ENCODE assay signal across 26 cellular contexts in the genomic region with DNA sequence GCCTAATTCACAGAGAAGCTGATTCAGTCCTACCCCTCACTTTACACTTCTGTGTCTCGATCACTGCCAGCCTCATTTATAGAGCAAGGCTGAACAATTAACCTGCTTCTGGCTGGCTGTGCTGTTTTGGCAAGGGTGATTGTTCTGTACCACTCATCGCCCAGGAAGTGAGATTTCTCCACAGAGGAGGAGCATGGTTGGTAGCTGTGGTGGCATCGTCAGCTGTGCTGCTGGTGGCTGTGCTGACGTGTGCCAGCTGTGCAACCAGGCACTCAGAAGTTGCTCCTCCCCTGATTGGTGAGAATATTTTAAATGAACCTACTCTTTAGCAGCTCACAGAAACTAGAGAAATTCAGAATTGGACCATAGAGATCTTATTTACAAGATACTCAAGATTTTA.
DNase-seq lines count a peak whose midpoint lies in the region; ATAC-seq and TF ChIP-seq lines count a peak whose summit lies in the region.
"Had no signal": no experiment of that assay in that cellular context is flagged by ENCODE, and none has a peak within 500 bp of the region (broad histone marks: within the 10 kb centered on the region; RNA-seq: fewer than 3 reads in every experiment).

No MANE protein-coding gene starts in this region.

- intact Hi-C loops in CD8-positive, alpha-beta T cell (cut with DNase I, micrococcal nuclease), result no loop called here

- H3K27ac ChIP-seq in CD8-positive, alpha-beta T cell (ENCODE audit: low read depth, low read length), result no peak overlapping the region
- H3K27ac ChIP-seq: colonic mucosa, esophagus muscularis mucosa, ovary, PC-9 had no signal

- no peaks in the 10 kb centered on the region for H3K4me1 ChIP-seq in CD8-positive, alpha-beta T cell (ENCODE audit: insufficient read depth, low read length)
- H3K4me1 ChIP-seq: colonic mucosa, esophagus muscularis mucosa had no signal

- H3K27me3 Mint-ChIP-seq in CD8-positive, alpha-beta T cell (ENCODE audit: low read depth), result peaks cover 2% of the 10 kb centered on the region
- H3K27me3 Mint-ChIP-seq: effector memory CD8-positive, alpha-beta T cell; type B pancreatic cell had no signal

- no peaks in the 10 kb centered on the region for H3K9me3 Mint-ChIP-seq in CD8-positive, alpha-beta T cell
- H3K9me3 Mint-ChIP-seq: activated T-helper 1 cell treated with anti-CD3 and anti-CD28 coated beads, Interleukin-12 subunit alpha, Interleukin-12 subunit beta, Interleukin-2, Interleukin-4 antibody, amounts not matched to agents 30 ng/mL and 10 ng/mL and 1 ng/mL, durations not matched to agents 14 hours and 24 hours and 36 hours; effector memory CD8-positive, alpha-beta T cell; naive B cell; type B pancreatic cell had no signal

- H3K4me3 ChIP-seq in CD8-positive, alpha-beta T cell (ENCODE audit: low read depth, low read length), result no peak overlapping the region
- H3K4me3 ChIP-seq: colonic mucosa, esophagus muscularis mucosa, ovary, PC-9 had no signal

- H3K36me3 ChIP-seq in CD8-positive, alpha-beta T cell (ENCODE audit: insufficient read depth, low read length), result no peaks in the 10 kb centered on the region
- H3K36me3 ChIP-seq: colonic mucosa, esophagus muscularis mucosa, ovary had no signal

- no peaks in the 10 kb centered on the region for H3K27me3 ChIP-seq in CD8-positive, alpha-beta T cell (ENCODE audit: insufficient read depth, low read length)
- H3K27me3 ChIP-seq: colonic mucosa, esophagus muscularis mucosa, ovary had no signal

- peak; percentile 48 for ATAC-seq in CD8-positive, alpha-beta T cell
- ATAC-seq: effector memory CD8-positive, alpha-beta T cell; left lobe of liver had no signal

- no peaks in the 10 kb centered on the region for H3K4me1 Mint-ChIP-seq in CD8-positive, alpha-beta T cell (ENCODE audit: low read depth)
- H3K4me1 Mint-ChIP-seq: naive B cell had no signal

- POLR2A ChIA-PET in CD8-positive, alpha-beta T cell (lab: Charles Lee), result no interaction called here

- H3K27ac Mint-ChIP-seq in CD8-positive, alpha-beta T cell, result no peak overlapping the region
- H3K27ac Mint-ChIP-seq: activated T-helper 1 cell treated with anti-CD3 and anti-CD28 coated beads, Interleukin-12 subunit alpha, Interleukin-12 subunit beta, Interleukin-2, Interleukin-4 antibody, amounts not matched to agents 30 ng/mL and 10 ng/mL and 1 ng/mL, durations not matched to agents 14 hours and 24 hours and 36 hours; effector memory CD8-positive, alpha-beta T cell; naive B cell; type B pancreatic cell had no signal

- no peak overlapping the region for H3K4me3 Mint-ChIP-seq in CD8-positive, alpha-beta T cell
- H3K4me3 Mint-ChIP-seq: activated T-helper 1 cell treated with anti-CD3 and anti-CD28 coated beads, Interleukin-12 subunit alpha, Interleukin-12 subunit beta, Interleukin-2, Interleukin-4 antibody, amounts not matched to agents 30 ng/mL and 10 ng/mL and 1 ng/mL, durations not matched to agents 14 hours and 24 hours and 36 hours; effector memory CD8-positive, alpha-beta T cell; naive B cell; type B pancreatic cell had no signal

- TF ChIP-seq CTCF in CD8-positive, alpha-beta T cell (IDR thresholded peaks at IDR 0.05), result no peak

- DNase-seq in NCI-H82 (lab: John Stamatoyannopoulos, UW) (peak; percentile 38), NCI-H82 treated with DMSO at 0.1 percent for 48 hours (lab: John Stamatoyannopoulos, UW; ENCODE audit: unreplicated experiment) (no peak), NCI-H2029 treated with DMSO at 0.1 percent for 48 hours (lab: John Stamatoyannopoulos, UW) (peak; percentile 2), occipital lobe (lab: John Stamatoyannopoulos, UW) (peak; percentile 15), GF-D8 (lab: John Stamatoyannopoulos, UW) (no peak), SK-N-DZ (ENCODE audit: low spot score) (no peak)
- DNase-seq in CD8-positive, alpha-beta T cell, result no peak
- no peak for DNase-seq in stimulated activated naive CD4-positive, alpha-beta T cell treated with Interleukin-2 at 50 U/mL for 16 hours (lab: John Stamatoyannopoulos, UW)
- DNase-seq: activated CD4-positive, CD25-positive, alpha-beta regulatory T cell treated with anti-CD3 and anti-CD28 coated beads, Interleukin-2, amount 50 U/mL, for 72 hours; activated naive CD4-positive, alpha-beta T cell treated with anti-CD3 and anti-CD28 coated beads, Interleukin-2, amount 50 U/mL, for 16 hours; amygdala; colonic mucosa; DMS79 treated with DMSO at 0.1 percent for 48 hours; effector memory CD8-positive, alpha-beta T cell; foreskin melanocyte; mesendoderm; naive B cell; ovary; PC-9; SHP77 treated with DMSO at 0.1 percent for 48 hours; stimulated activated CD4-positive, alpha-beta T cell treated with anti-CD3 and anti-CD28 coated beads, Interleukin-12 subunit alpha, Interleukin-12 subunit beta, amount 100 ng/mL, for 4 hours; SW 1271 had no signal

- H3K36me3 Mint-ChIP-seq in CD8-positive, alpha-beta T cell, result no peaks in the 10 kb centered on the region
- H3K36me3 Mint-ChIP-seq: naive B cell, type B pancreatic cell had no signal

- no peaks in the 10 kb centered on the region for H3K9me3 ChIP-seq in CD8-positive, alpha-beta T cell (ENCODE audit: low read length)
- H3K9me3 ChIP-seq: colonic mucosa, esophagus muscularis mucosa, ovary had no signal

- CTCF ChIA-PET in CD8-positive, alpha-beta T cell (lab: Charles Lee), result no interaction called here

Comparison
In these comparisons a context has a peak if more than half of its experiments do, and no peak if none do; other contexts are left out.
1. DNase-seq: peak in NCI-H82 (single experiment), NCI-H2029 treated with DMSO at 0.1 percent for 48 hours (single experiment) and occipital lobe (single experiment); none in NCI-H82 treated with DMSO at 0.1 percent for 48 hours (single experiment), CD8-positive, alpha-beta T cell (0 of 7), GF-D8 (single experiment), stimulated activated naive CD4-positive, alpha-beta T cell treated with Interleukin-2 at 50 U/mL for 16 hours (single experiment) and SK-N-DZ (single experiment).